8 cellular contexts compared by ENCODE assay signal in genomic region chr17:39450847-39451581, GRCh38. TPM values are rescaled to one million over a fixed set of nuclear protein-coding genes. Genes with fewer than 3 reads are reported as not detected.
DNase-seq lines count a peak whose midpoint lies in the region; ATAC-seq and TF ChIP-seq lines count a peak whose summit lies in the region.

MED1 (minus strand) TSS chr17:39451263; CDS start chr17:39451062, 201 bp downstream.

- H3K27ac Mint-ChIP-seq in GM23338, result peak within 1 kb of the TSS; percentile 99
- H3K27ac Mint-ChIP-seq in naive thymus-derived CD4-positive, alpha-beta T cell, result peak within 1 kb of the TSS; percentile 96 to 100 (median 99)
- H3K27ac Mint-ChIP-seq in stimulated activated naive B cell treated with anti-CD40 and anti-IgM and Interleukin-4, amounts not matched to agents 10 μg/mL and 1 μg/mL and 100 μg/mL, for 72 hours, result peak within 1 kb of the TSS; percentile 99

- H3K36me3 Mint-ChIP-seq in GM23338 (ENCODE audit: low read depth), result peaks cover 25% of the 10 kb centered on the region; the same call in 2 of the 3 replicates
- peaks cover 0 to 10% (median 4%) of the 10 kb centered on the region in 5 donors for H3K36me3 Mint-ChIP-seq in naive thymus-derived CD4-positive, alpha-beta T cell
- peaks cover 16 to 18% of the 10 kb centered on the region in 2 donors for H3K36me3 Mint-ChIP-seq in stimulated activated naive B cell treated with anti-CD40 and anti-IgM and Interleukin-4, amounts not matched to agents 10 μg/mL and 1 μg/mL and 100 μg/mL, for 72 hours

- H3K27me3 ChIP-seq in DND-41 (ENCODE audit: insufficient read depth, low read length, poor library complexity), result no peaks in the 10 kb centered on the region
- no peaks in the 10 kb centered on the region for H3K27me3 ChIP-seq in GM23338 (ENCODE audit: insufficient read depth)
- H3K27me3 ChIP-seq in naive thymus-derived CD4-positive, alpha-beta T cell (ENCODE audit: control insufficient read depth in 2 of 2, insufficient read depth in 2 of 2, low read length in 2 of 2), result no peaks in the 10 kb centered on the region

- peak within 1 kb of the TSS; percentile 79 for H3K27ac ChIP-seq in DND-41 (ENCODE audit: low read length)
- peak within 1 kb of the TSS; percentile 74 for H3K27ac ChIP-seq in GM23338 (ENCODE audit: low read depth)
- peak within 1 kb of the TSS; percentile 85 for H3K27ac ChIP-seq in naive thymus-derived CD4-positive, alpha-beta T cell (ENCODE audit: low read depth, low read length)

- TF ChIP-seq CTCF in DND-41 (IDR thresholded peaks at IDR 0.05; ENCODE audit: borderline replicate concordance, extremely low read depth, low read length, poor library complexity, severe bottlenecking) (no peak), GM23338 (conservative IDR thresholded peaks at IDR 0.05; ENCODE audit: low read depth in 2 of 2) (no peak)

- no peaks in the 10 kb centered on the region for H3K9me3 Mint-ChIP-seq in GM23338
- H3K9me3 Mint-ChIP-seq in naive thymus-derived CD4-positive, alpha-beta T cell, result no peaks in the 10 kb centered on the region
- no peaks in the 10 kb centered on the region for H3K9me3 Mint-ChIP-seq in stimulated activated naive B cell treated with anti-CD40 and anti-IgM and Interleukin-4, amounts not matched to agents 10 μg/mL and 1 μg/mL and 100 μg/mL, for 72 hours

- peak; percentile 97 for DNase-seq in DND-41
- DNase-seq in GM23338 (ENCODE audit: low spot score), result peak; percentile 100
- DNase-seq in LHCN-M2 (ENCODE audit: low read depth), result peak; percentile 98
- DNase-seq in RPMI8226, result peak; percentile 99
- DNase-seq in activated T-helper 1 cell treated with anti-CD3 and anti-CD28 coated beads, Interleukin-2, amount 50 U/mL, for 16 hours (ENCODE audit: low read depth in 1 of 2, low spot score in 1 of 2), result peak; percentile 71 to 83
- DNase-seq in fibroblast of gingiva (ENCODE audit: low read depth), result peak; percentile 98
- DNase-seq in naive thymus-derived CD4-positive, alpha-beta T cell, result peak; percentile 77 to 94 (median 89)
- peak; percentile 95 for DNase-seq in stimulated activated naive B cell treated with anti-CD40 and anti-IgM and Interleukin-4, amounts not matched to agents 10 μg/mL and 1 μg/mL and 100 μg/mL, for 72 hours

- H3K4me1 ChIP-seq in DND-41 (ENCODE audit: insufficient read depth, low read length) (peaks cover 35% of the 10 kb centered on the region), GM23338 (ENCODE audit: insufficient read depth) (peaks cover 8% of the 10 kb centered on the region)
- peaks cover 8 to 12% of the 10 kb centered on the region in 2 donors for H3K4me1 ChIP-seq in naive thymus-derived CD4-positive, alpha-beta T cell (ENCODE audit: control insufficient read depth in 2 of 2, insufficient read depth in 2 of 2, low read length in 2 of 2)

- H3K27me3 Mint-ChIP-seq in GM23338 (ENCODE audit: insufficient read depth, low read depth, poor library complexity), result peaks cover 16% of the 10 kb centered on the region
- H3K27me3 Mint-ChIP-seq in naive thymus-derived CD4-positive, alpha-beta T cell, result no peaks in the 10 kb centered on the region
- H3K27me3 Mint-ChIP-seq in stimulated activated naive B cell treated with anti-CD40 and anti-IgM and Interleukin-4, amounts not matched to agents 10 μg/mL and 1 μg/mL and 100 μg/mL, for 72 hours, result no peaks in the 10 kb centered on the region

- H3K36me3 ChIP-seq in DND-41 (ENCODE audit: insufficient read depth, low read length) (peaks cover 22% of the 10 kb centered on the region), GM23338 (ENCODE audit: insufficient read depth) (peaks cover 15% of the 10 kb centered on the region)
- peaks cover 0 to 14% (median 0%) of the 10 kb centered on the region in 3 experiments for H3K36me3 ChIP-seq in naive thymus-derived CD4-positive, alpha-beta T cell (ENCODE audit: control insufficient read depth in 2 of 3, insufficient read depth in 3 of 3, low read length in 3 of 3)

- POLR2A ChIA-PET in naive thymus-derived CD4-positive, alpha-beta T cell (lab: Charles Lee), result interaction anchor here (0.6 to 6.7 kb wide), 8 partner anchors 9 to 589 kb away, joined by 3 to 143 read pairs (median 6); partner anchors contain the start of genes CDK12, FBXL20 and RPL19

- ATAC-seq in DND-41 (ENCODE audit: insufficient read depth, low read depth), result peak; percentile 94
- peak; percentile 95 for ATAC-seq in GM23338
- ATAC-seq in naive thymus-derived CD4-positive, alpha-beta T cell, result peak; percentile 95
- ATAC-seq in stimulated activated naive B cell treated with anti-CD40 and anti-IgM and Interleukin-4, amounts not matched to agents 10 μg/mL and 1 μg/mL and 100 μg/mL, for 72 hours (replicated peaks), result peak; percentile 99 to 100

- peak within 1 kb of the TSS; percentile 81 for H2AFZ ChIP-seq in DND-41 (ENCODE audit: low read depth, low read length)
- no peak within 1 kb of the TSS for H2AFZ ChIP-seq in GM23338

- H3K4me1 Mint-ChIP-seq in GM23338, result peaks cover 5% of the 10 kb centered on the region
- H3K4me1 Mint-ChIP-seq in naive thymus-derived CD4-positive, alpha-beta T cell, result peaks cover 7 to 38% (median 29%) of the 10 kb centered on the region in 7 donors
- peaks cover 7 to 10% of the 10 kb centered on the region in 2 donors for H3K4me1 Mint-ChIP-seq in stimulated activated naive B cell treated with anti-CD40 and anti-IgM and Interleukin-4, amounts not matched to agents 10 μg/mL and 1 μg/mL and 100 μg/mL, for 72 hours

- no peaks in the 10 kb centered on the region for H3K9me3 ChIP-seq in DND-41 (ENCODE audit: insufficient read depth, low read length, severe bottlenecking)
- H3K9me3 ChIP-seq in naive thymus-derived CD4-positive, alpha-beta T cell (ENCODE audit: control insufficient read depth in 2 of 3, low read length in 3 of 3), result no peaks in the 10 kb centered on the region

- peaks cover 9% of the 10 kb centered on the region; the same call in 1 of the 2 replicates for H3F3A ChIP-seq in GM23338 (replicated peaks; ENCODE audit: low read depth)

- H4K20me1 ChIP-seq in DND-41 (ENCODE audit: insufficient read depth, low read length) (peaks cover 10% of the 10 kb centered on the region), GM23338 (replicated peaks; ENCODE audit: insufficient read depth) (peaks cover 13% of the 10 kb centered on the region; the same call in 1 of the 2 replicates)

- H3K9ac ChIP-seq in DND-41 (ENCODE audit: low read depth, low read length), result peak within 1 kb of the TSS; percentile 72

- intact Hi-C loops in naive thymus-derived CD4-positive, alpha-beta T cell (cut with micrococcal nuclease), result loop anchor here (1.0 kb wide), 3 partner anchors 10 to 50 kb away; partner anchors contain the start of genes CDK12 (in 2 of the 2) and FBXL20 (in 1 of the 2)

- H3K4me3 Mint-ChIP-seq in GM23338, result peak within 1 kb of the TSS; percentile 99
- peak within 1 kb of the TSS; percentile 92 to 98 (median 96) for H3K4me3 Mint-ChIP-seq in naive thymus-derived CD4-positive, alpha-beta T cell
- peak within 1 kb of the TSS; percentile 97 to 98 for H3K4me3 Mint-ChIP-seq in stimulated activated naive B cell treated with anti-CD40 and anti-IgM and Interleukin-4, amounts not matched to agents 10 μg/mL and 1 μg/mL and 100 μg/mL, for 72 hours

- H3K9me2 ChIP-seq in GM23338 (ENCODE audit: insufficient read depth), result no peaks in the 10 kb centered on the region

- CTCF ChIA-PET in naive thymus-derived CD4-positive, alpha-beta T cell (lab: Charles Lee), result interaction anchor here (0.7 to 1.0 kb wide), 3 partner anchors 9 to 230 kb away, joined by 3 read pairs; no protein-coding TSS in a partner anchor

- H3K4me2 ChIP-seq in DND-41 (ENCODE audit: insufficient read depth, low read length) (peak within 1 kb of the TSS; percentile 72), GM23338 (peak within 1 kb of the TSS; percentile 88)

- peaks cover 52% of the 10 kb centered on the region for H3K79me2 ChIP-seq in DND-41 (ENCODE audit: insufficient read depth, low read length)
- peaks cover 48% of the 10 kb centered on the region for H3K79me2 ChIP-seq in GM23338 (replicated peaks; ENCODE audit: insufficient read depth)

- H3K4me3 ChIP-seq in DND-41 (ENCODE audit: low read depth in 1 of 2, low read length in 2 of 2) (peak within 1 kb of the TSS; percentile 64), GM23338 (peak within 1 kb of the TSS; percentile 66)
- peak within 1 kb of the TSS; percentile 98 for H3K4me3 ChIP-seq in naive thymus-derived CD4-positive, alpha-beta T cell (ENCODE audit: low read length)

TF ChIP-seq in GM23338, 12 proteins besides CTCF, POLR2A, EP300 and RAD21:
- TF ChIP-seq CREB1 (CRISPR knock-in tag; IDR thresholded peaks at IDR 0.05; ENCODE audit: low read depth) (no peak), POLR2AphosphoS5 (IDR thresholded peaks at IDR 0.05; ENCODE audit: low read depth) (peak; percentile 84), ETS1 (IDR thresholded peaks at IDR 0.05) (peak; percentile 55), ZNF114 (CRISPR knock-in tag; IDR thresholded peaks at IDR 0.05) (no peak), JUNB (IDR thresholded peaks at IDR 0.05; ENCODE audit: unreplicated experiment) (no peak)

RNA-seq across cellular contexts. Expression of gene MED1, which starts in this region (rescaled TPM):
- 32.5 and 42.3 TPM in 2 replicates for total RNA-seq in GM23338 (2014; rRNA removed; shearing (Covaris generic))
- 17.9 and 19.0 TPM in 2 replicates for polyA plus RNA-seq in GM23338 (2016; fragmentation: Nextera tagmentation; extraction: Ambion mirVana)
- 17.2 and 21.3 TPM in 2 replicates for total RNA-seq in LHCN-M2 (2014; rRNA removed)
- 11.8 TPM for polyA plus RNA-seq in LHCN-M2 (2012)
- total RNA-seq in naive thymus-derived CD4-positive, alpha-beta T cell, result 10 to 100 TPM; 37.3 to 61.5 (median 56.0) TPM
- 10 to 100 TPM; 20.6 to 27.6 TPM for polyA plus RNA-seq in naive thymus-derived CD4-positive, alpha-beta T cell

Comparison
In these comparisons a context has a peak if more than half of its experiments do, and no peak if none do; other contexts are left out.
1. Peak in every context shown above with its lines: DNase-seq, ATAC-seq, H3K4me3 ChIP-seq and H3K27ac ChIP-seq.